8 cellular contexts compared by ENCODE assay signal in genomic region chr20:29088472-29088871, GRCh38.
A peak's percentile ranks its signal among the peaks of the same experiment; 100 is the strongest.
DNase-seq lines count a peak whose midpoint lies in the region; ATAC-seq, FAIRE-seq and TF ChIP-seq lines count a peak whose summit lies in the region.
"Not testable (repeated sequence)": the region's sequence is repeated elsewhere in the genome, so short reads cannot be mapped to it uniquely, and the experiment has no call there.

No MANE protein-coding gene starts in this region.

- H3K27me3 ChIP-seq in DOHH2 (ENCODE audit: control insufficient read depth, low read length); H7 (ENCODE audit: control insufficient read depth, insufficient read depth, low read length); Karpas-422 (ENCODE audit: low read length); PC-3 (ENCODE audit: low read length); SK-N-SH (ENCODE audit: insufficient read depth): not testable (repeated sequence)

- not testable (repeated sequence) for H3K9me3 ChIP-seq in A549; DOHH2 (ENCODE audit: control insufficient read depth, insufficient read depth, low read length); PC-3 (ENCODE audit: low read length); SK-N-SH
- H3K9me3 ChIP-seq in Karpas-422 (ENCODE audit: low read length) = peaks cover 13% of the 10 kb centered on the region

- H3K4me2 ChIP-seq in A549; DOHH2 (ENCODE audit: low read length); Karpas-422 (ENCODE audit: low read depth, low read length, poor library complexity, severe bottlenecking); PC-3 (ENCODE audit: low read length); SK-N-SH: not testable (repeated sequence)

- DNase-seq in A549 (ENCODE audit: low read depth in 1 of 2, low spot score in 1 of 2) (peak; percentile 3 to 23), H7 (peak; percentile 11), Karpas-422 (peak; percentile 59), PC-3 (peak; percentile 12), SK-N-SH (peak; percentile 11), kidney tubule cell (ENCODE audit: low spot score) (peak; percentile 15), superior temporal gyrus (ENCODE audit: extremely low spot score) (peak; percentile 27)

- not testable (repeated sequence) for H4K20me1 ChIP-seq in DOHH2 (ENCODE audit: control insufficient read depth, insufficient read depth, low read depth, low read length); Karpas-422 (ENCODE audit: insufficient read depth, low read depth, low read length); PC-3 (ENCODE audit: low read length); SK-N-SH (ENCODE audit: insufficient read depth)

- not testable (repeated sequence) for H3K36me3 ChIP-seq in DOHH2 (ENCODE audit: control insufficient read depth, low read length); H7 (replicated peaks; ENCODE audit: control insufficient read depth, insufficient read depth, low read length); Karpas-422 (ENCODE audit: insufficient read depth, low read length); PC-3 (ENCODE audit: low read depth, low read length)
- H3K36me3 ChIP-seq in SK-N-SH (replicated peaks in 1 of 2; ENCODE audit: control insufficient read depth in 1 of 2, insufficient read depth in 2 of 2, low read length in 1 of 2) = peaks cover 22 to 25% of the 10 kb centered on the region in 2 experiments

- not testable (repeated sequence) for H3K9me2 ChIP-seq in DOHH2 (replicated peaks; ENCODE audit: control insufficient read depth, low read length); Karpas-422 (replicated peaks; ENCODE audit: insufficient read depth, low read length); PC-3 (replicated peaks; ENCODE audit: low read length); SK-N-SH

- not testable (repeated sequence) for H3K27ac ChIP-seq in A549; DOHH2 (ENCODE audit: low read depth, low read length); Karpas-422 (ENCODE audit: low read length); PC-3 (ENCODE audit: low read length); SK-N-SH (ENCODE audit: low read depth in 2 of 2, low read length in 1 of 2)

- TF ChIP-seq CTCF in A549 (IDR thresholded peaks at IDR 0.05); PC-3 (conservative IDR thresholded peaks at IDR 0.05; ENCODE audit: low read depth, low read length): not testable (repeated sequence)
- peak; percentile 9 for TF ChIP-seq CTCF in DOHH2 (IDR thresholded peaks at IDR 0.05; ENCODE audit: low read depth, low read length, poor library complexity, severe bottlenecking)
- peak; percentile 29 for TF ChIP-seq CTCF in SK-N-SH (IDR thresholded peaks at IDR 0.05)

- WGBS in A549 (ENCODE audit: missing lambda C conversion rate) = 34% methylated on average over 2 of the region's 2 CpGs
- WGBS in SK-N-SH (ENCODE audit: low lambda C conversion rate) = 58% methylated on average over 2 of the region's 2 CpGs

- H3F3A ChIP-seq in DOHH2 (ENCODE audit: control insufficient read depth, insufficient read depth); PC-3 (ENCODE audit: low read length, unreplicated experiment); SK-N-SH (replicated peaks; ENCODE audit: insufficient read depth): not testable (repeated sequence)

- TF ChIP-seq RAD21 in A549 (conservative IDR thresholded peaks at IDR 0.05 in 1 of 2, IDR thresholded peaks at IDR 0.05 in 1 of 2); SK-N-SH (IDR thresholded peaks at IDR 0.05; ENCODE audit: low read length): not testable (repeated sequence)

- not testable (repeated sequence) for FAIRE-seq in A549 (lab: Jason Lieb, UNC)

- not testable (repeated sequence) for H3K79me2 ChIP-seq in DOHH2 (ENCODE audit: control insufficient read depth, low read length); Karpas-422 (ENCODE audit: low read length); PC-3 (ENCODE audit: low read length)
- peaks cover 31% of the 10 kb centered on the region for H3K79me2 ChIP-seq in SK-N-SH (ENCODE audit: insufficient read depth)

- not testable (repeated sequence) for TF ChIP-seq EP300 in A549 (IDR thresholded peaks at IDR 0.05); SK-N-SH (IDR thresholded peaks at IDR 0.05; ENCODE audit: borderline replicate concordance in 1 of 2, low read depth in 1 of 2, low read length in 1 of 2)

- CTCF ChIA-PET in A549 (lab: Yijun Ruan, JAX); PC-3 (lab: Charles Lee); SK-N-SH (lab: Yijun Ruan, JAX): not testable (repeated sequence)

- not testable (repeated sequence) for BruUV-seq in PC-3 (replicated peaks; lab: Mats Ljungman, UMichigan)

- POLR2A ChIA-PET in A549 (lab: Yijun Ruan, JAX); PC-3 (lab: Charles Lee; ENCODE audit: unreplicated experiment); SK-N-SH (lab: Yijun Ruan, JAX): not testable (repeated sequence)

- TF ChIP-seq POLR2A in A549 (IDR thresholded peaks at IDR 0.05; ENCODE audit: low read length) = not testable (repeated sequence)

- not testable (repeated sequence) for H3K9ac ChIP-seq in Karpas-422 (ENCODE audit: low read length); PC-3 (ENCODE audit: low read length); SK-N-SH

- not testable (repeated sequence) for ATAC-seq in A549, PC-3

- intact Hi-C loops in PC-3 (cut with micrococcal nuclease) = not testable (repeated sequence)

- not testable (repeated sequence) for H3K4me3 ChIP-seq in A549; DOHH2 (ENCODE audit: low read length); H7 (ENCODE audit: insufficient read depth, low read depth, low read length); Karpas-422 (ENCODE audit: low read length); PC-3 (ENCODE audit: low read length); SK-N-SH (ENCODE audit: low read depth in 2 of 2, low read length in 1 of 2)

- not testable (repeated sequence) for H2AFZ ChIP-seq in Karpas-422 (ENCODE audit: low read length); PC-3 (ENCODE audit: low read length); SK-N-SH (ENCODE audit: low read depth)

- not testable (repeated sequence) for H3K4me1 ChIP-seq in A549; DOHH2 (ENCODE audit: control insufficient read depth, low read length); Karpas-422 (ENCODE audit: low read length); PC-3 (ENCODE audit: insufficient read depth, low read length); SK-N-SH (ENCODE audit: control insufficient read depth in 1 of 2, insufficient read depth in 2 of 2, low read depth in 1 of 2, low read length in 1 of 2)
